Comparison of ENCODE assay signal across 8 cellular contexts in the genomic region with DNA sequence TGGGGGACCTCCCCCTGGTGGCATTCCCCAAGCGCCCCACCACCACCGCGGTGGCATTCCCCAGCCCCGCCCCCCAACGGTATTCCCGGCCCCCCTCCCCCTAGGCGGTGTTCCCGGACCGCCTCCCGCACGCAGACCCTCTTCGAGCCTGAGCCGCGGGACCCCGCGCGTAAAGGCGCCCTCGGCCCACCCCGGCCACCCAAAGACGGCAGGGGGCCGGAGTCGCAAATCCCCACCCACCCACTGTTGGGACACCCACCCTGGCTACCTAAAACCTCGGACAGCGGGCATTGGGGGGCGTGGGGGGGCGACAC. TPM values are rescaled to one million over a fixed set of nuclear protein-coding genes. Genes with fewer than 3 reads are reported as not detected.
A peak's percentile ranks its signal among the peaks of the same experiment; 100 is the strongest.
DNase-seq lines count a peak whose midpoint lies in the region; ATAC-seq and TF ChIP-seq lines count a peak whose summit lies in the region.

No MANE protein-coding gene starts in this region.

- intact Hi-C loops in MCF 10A (cut with micrococcal nuclease), result loop anchor here (1.0 kb wide), 3 partner anchors 66 to 778 kb away; no protein-coding TSS in a partner anchor
- intact Hi-C loops in right lobe of liver (cut with DNase I), result no loop called here

- H3K27me3 Mint-ChIP-seq in MCF 10A (ENCODE audit: insufficient read depth, unreplicated experiment) (peaks cover 10% of the 10 kb centered on the region), type B pancreatic cell (peaks cover 5% of the 10 kb centered on the region)

- H3K4me1 ChIP-seq in right lobe of liver, result peaks cover 0 to 11% (median 0%) of the 10 kb centered on the region in 4 donors

- no CpG with 5 or more reads among the region's 27 CpGs for WGBS in right lobe of liver (ENCODE audit: insufficient coverage, low coverage, low lambda C conversion rate, missing lambda C conversion rate)

- H3K4me3 Mint-ChIP-seq in MCF 10A (ENCODE audit: unreplicated experiment), result peak overlapping the region; percentile 45
- H3K4me3 Mint-ChIP-seq in type B pancreatic cell, result peak overlapping the region; percentile 84

- H3K36me3 Mint-ChIP-seq in MCF 10A (ENCODE audit: insufficient read depth, unreplicated experiment), result no peaks in the 10 kb centered on the region
- H3K36me3 Mint-ChIP-seq in type B pancreatic cell, result no peaks in the 10 kb centered on the region

- H3K9me3 ChIP-seq in right lobe of liver, result no peaks in the 10 kb centered on the region

- peaks cover 14% of the 10 kb centered on the region for H3K4me1 Mint-ChIP-seq in MCF 10A (ENCODE audit: insufficient read depth, unreplicated experiment)
- peaks cover 13% of the 10 kb centered on the region for H3K4me1 Mint-ChIP-seq in type B pancreatic cell (ENCODE audit: unreplicated experiment)

- peak; percentile 28 for DNase-seq in activated T-cell treated with anti-CD3 and anti-CD28 coated beads, Interleukin-2, amount 50 U/mL, for 1 hour
- DNase-seq in activated T-cell treated with anti-CD3 and anti-CD28 coated beads, Interleukin-2, amount 50 U/mL, for 48 hours, result no peak
- DNase-seq in MCF 10A (ENCODE audit: unreplicated experiment), result no peak
- DNase-seq in right lobe of liver, result peak in 1 of 3 donors; percentile 21
- DNase-seq in type B pancreatic cell (ENCODE audit: extremely low spot score, unreplicated experiment), result no peak
- DNase-seq in stimulated activated CD4-positive, alpha-beta T cell treated with anti-CD3 and anti-CD28 coated beads, Interleukin-4, amount 100 ng/mL, for 1 hour, result no peak
- DNase-seq in OCI-M1 (lab: John Stamatoyannopoulos, UW), result no peak
- DNase-seq in middle frontal gyrus (ENCODE audit: extremely low spot score, low spot score), result no peak

- H3K36me3 ChIP-seq in right lobe of liver, result no peaks in the 10 kb centered on the region

- TF ChIP-seq CTCF in MCF 10A (IDR thresholded peaks at IDR 0.05; ENCODE audit: unreplicated experiment), result no peak
- TF ChIP-seq CTCF in right lobe of liver (IDR thresholded peaks at IDR 0.05), result no peak
- TF ChIP-seq CTCF in type B pancreatic cell (conservative IDR thresholded peaks at IDR 0.05), result no peak

- ATAC-seq in right lobe of liver, result peak in 1 of 4 donors; percentile 2

- no peak overlapping the region for H3K27ac ChIP-seq in right lobe of liver

- no TSS peak for BruUV-seq in MCF 10A (replicated peaks; lab: Mats Ljungman, UMichigan)

- peak overlapping the region; percentile 38 to 51 (median 50) for H3K4me3 ChIP-seq in right lobe of liver

- POLR2A ChIA-PET in MCF 10A (lab: Yijun Ruan, JAX), result interaction anchor here (0.6 kb wide), 2 partner anchors 85 to 87 kb away, joined by 3 to 4 read pairs; no protein-coding TSS in a partner anchor

- H3K9me3 Mint-ChIP-seq in MCF 10A (ENCODE audit: unreplicated experiment) (no peaks in the 10 kb centered on the region), type B pancreatic cell (no peaks in the 10 kb centered on the region)

- TF ChIP-seq POLR2A in right lobe of liver (IDR thresholded peaks at IDR 0.05), result no peak

- H3K27ac Mint-ChIP-seq in MCF 10A (ENCODE audit: low read depth, unreplicated experiment) (no peak overlapping the region), type B pancreatic cell (no peak overlapping the region)

- CTCF ChIA-PET in MCF 10A (lab: Yijun Ruan, JAX), result interaction anchor here (0.6 to 1.3 kb wide), 2 partner anchors 101 to 216 kb away, joined by 3 to 4 read pairs; no protein-coding TSS in a partner anchor

- no peaks in the 10 kb centered on the region for H3K27me3 ChIP-seq in right lobe of liver

RNA-seq across cellular contexts. Expression of a gene that starts 22.4 kb away (rescaled TPM):
- total RNA-seq in MCF 10A (2022) (not detected in 2 replicates), right lobe of liver (10 to 100 TPM in 5 of 6 experiments, 1 to 10 TPM in 1; 3.8 to 72.5 (median 31.8) TPM), type B pancreatic cell (ENCODE audit: low replicate concordance) (33.1 and 38.6 TPM in 2 replicates)
